ENCODE assay signal across 1 cellular context in genomic region chr16:88523381-88524159, GRCh38.
A peak's percentile ranks its signal among the peaks of the same experiment; 100 is the strongest.
TF ChIP-seq lines count a peak whose summit lies in the region.

No MANE protein-coding gene starts in this region.

TF ChIP-seq in K562, 482 proteins besides CTCF, POLR2A, EP300 and RAD21 (continued from another document):
- TF ChIP-seq NR4A1 (CRISPR knock-in tag; IDR thresholded peaks at IDR 0.05) (no peak), NR4A1 (tag; IDR thresholded peaks at IDR 0.05) (no peak), DPF2 (IDR thresholded peaks at IDR 0.05) (peak; percentile 37; the same call in 1 of the 2 replicates), IRF1 (CRISPR knock-in tag; IDR thresholded peaks at IDR 0.05; ENCODE audit: borderline replicate concordance) (no peak), NBN (IDR thresholded peaks at IDR 0.05; ENCODE audit: low read depth) (no peak), PKNOX1 (IDR thresholded peaks at IDR 0.05) (peak; percentile 57), ZNF639 (CRISPR knock-in tag; conservative IDR thresholded peaks at IDR 0.05 in 1 of 2, IDR thresholded peaks at IDR 0.05 in 1 of 2) (no peak), ZNF561 (CRISPR knock-in tag; conservative IDR thresholded peaks at IDR 0.05) (no peak), ZNF280A (IDR thresholded peaks at IDR 0.05; ENCODE audit: low read depth, partially characterized antibody) (no peak), POLR2G (IDR thresholded peaks at IDR 0.05; ENCODE audit: low read depth, low read length) (peak; percentile 50), XRCC5 (IDR thresholded peaks at IDR 0.05; ENCODE audit: low read depth, low read length) (no peak), DNMT1 (IDR thresholded peaks at IDR 0.05) (no peak), ZNF766 (CRISPR knock-in tag; conservative IDR thresholded peaks at IDR 0.05) (0 out of 2 replicates have a peak, but pooled peaks have one; percentile 17), HOMEZ (CRISPR knock-in tag; IDR thresholded peaks at IDR 0.05) (no peak), HMGN3 (IDR thresholded peaks at IDR 0.05; ENCODE audit: borderline replicate concordance, extremely low read depth, insufficient read length, low read depth, low read length) (peak; percentile 4), MEF2A (IDR thresholded peaks at IDR 0.05; ENCODE audit: control insufficient read depth, low read depth, low read length) (no peak), SIN3B (IDR thresholded peaks at IDR 0.05; ENCODE audit: low read depth) (no peak), CCNT2 (IDR thresholded peaks at IDR 0.05; ENCODE audit: borderline replicate concordance, extremely low read depth, insufficient read length, low read depth, low read length) (peak; percentile 31), RBFOX2 (IDR thresholded peaks at IDR 0.05; ENCODE audit: low read depth, low read length) (0 out of 2 replicates have a peak, but pooled peaks have one; percentile 18), THAP12 (CRISPR knock-in tag; IDR thresholded peaks at IDR 0.05) (0 out of 2 replicates have a peak, but pooled peaks have one; percentile 30), CHCHD3 (CRISPR knock-in tag; IDR thresholded peaks at IDR 0.05) (no peak), HNRNPL (IDR thresholded peaks at IDR 0.05; ENCODE audit: low read depth, low read length) (0 out of 2 replicates have a peak, but pooled peaks have one; percentile 55), ASH1L (IDR thresholded peaks at IDR 0.05; ENCODE audit: borderline replicate concordance, low read depth, partially characterized antibody) (no peak), ZBTB12 (CRISPR knock-in tag; IDR thresholded peaks at IDR 0.05) (no peak), MAZ (CRISPR knock-in tag; conservative IDR thresholded peaks at IDR 0.05 in 1 of 2, IDR thresholded peaks at IDR 0.05 in 1 of 2) (0 out of 4 replicates have a peak, but pooled peaks of 1 of the 2 experiments have one; percentile 23), DACH1 (IDR thresholded peaks at IDR 0.05; ENCODE audit: partially characterized antibody) (peak; percentile 54), ZSCAN32 (CRISPR knock-in tag; IDR thresholded peaks at IDR 0.05) (no peak), ZNF253 (CRISPR knock-in tag; conservative IDR thresholded peaks at IDR 0.05) (no peak), TCF3 (CRISPR knock-in tag; IDR thresholded peaks at IDR 0.05) (peak; percentile 66), ZNF217 (CRISPR knock-in tag; IDR thresholded peaks at IDR 0.05) (no peak), C11orf30 (IDR thresholded peaks at IDR 0.05; ENCODE audit: low read depth) (0 out of 2 replicates have a peak, but pooled peaks have one; percentile 25), SAFB (IDR thresholded peaks at IDR 0.05; ENCODE audit: borderline replicate concordance, low read depth, low read length) (peak; percentile 43; the same call in 1 of the 2 replicates), TAL1 (IDR thresholded peaks at IDR 0.05) (0 out of 2 replicates have a peak, but pooled peaks have one; percentile 35), TOE1 (IDR thresholded peaks at IDR 0.05; ENCODE audit: borderline replicate concordance) (no peak), TOE1 (CRISPR knock-in tag; IDR thresholded peaks at IDR 0.05; ENCODE audit: borderline replicate concordance, low read depth) (no peak), L3MBTL2 (IDR thresholded peaks at IDR 0.05) (peak; percentile 38; the same call in 1 of the 2 replicates), ZKSCAN3 (CRISPR knock-in tag; IDR thresholded peaks at IDR 0.05) (no peak), SP2 (IDR thresholded peaks at IDR 0.05; ENCODE audit: extremely low read depth, low read depth, low read length, poor library complexity, severe bottlenecking) (no peak), DLX4 (CRISPR knock-in tag; IDR thresholded peaks at IDR 0.05) (no peak), TRIM24 (IDR thresholded peaks at IDR 0.05) (no peak), RBM22 (IDR thresholded peaks at IDR 0.05; ENCODE audit: low read depth, low read length, poor library complexity, severe bottlenecking) (peak; percentile 89), NUFIP1 (IDR thresholded peaks at IDR 0.05; ENCODE audit: partially characterized antibody) (no peak), PBX2 (CRISPR knock-in tag; IDR thresholded peaks at IDR 0.05; ENCODE audit: low read depth) (no peak), PBX2 (tag; conservative IDR thresholded peaks at IDR 0.05; ENCODE audit: low read depth) (no peak), RBBP5 (IDR thresholded peaks at IDR 0.05; ENCODE audit: borderline replicate concordance, insufficient read depth, low read length, poor library complexity, severe bottlenecking) (peak; percentile 23), CREM (IDR thresholded peaks at IDR 0.05; ENCODE audit: low read depth) (0 out of 2 replicates have a peak, but pooled peaks have one; percentile 18), ZBTB1 (CRISPR knock-in tag; IDR thresholded peaks at IDR 0.05; ENCODE audit: borderline replicate concordance, low read depth) (no peak), NR1H2 (CRISPR knock-in tag; IDR thresholded peaks at IDR 0.05) (no peak)
